ENCODE assay signal across 1 cellular context in the genomic region with DNA sequence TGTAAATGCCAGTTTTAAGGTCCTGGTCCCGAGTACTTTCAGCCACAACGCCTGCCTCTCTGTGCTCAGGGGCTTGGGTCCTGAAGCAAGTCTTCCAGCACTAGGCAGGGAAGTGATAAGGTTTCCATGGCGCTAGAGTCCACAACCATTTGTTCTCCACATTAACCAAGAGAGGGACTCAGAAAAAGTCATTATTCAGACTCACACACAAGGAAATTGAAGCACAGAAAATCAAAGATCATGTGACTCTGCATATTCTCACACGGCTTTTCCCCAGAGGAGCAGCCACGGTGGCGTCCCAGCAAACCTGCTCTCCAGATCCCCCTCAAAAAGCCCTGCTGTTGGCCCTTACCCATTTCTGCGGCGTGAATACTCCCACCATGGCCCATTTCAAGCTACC.
TF ChIP-seq lines count a peak whose summit lies in the region.

No MANE protein-coding gene starts in this region.

TF ChIP-seq in GM12878, 131 proteins besides CTCF, POLR2A, EP300 and RAD21:
- TF ChIP-seq MEF2B (IDR thresholded peaks at IDR 0.05; ENCODE audit: partially characterized antibody, poor library complexity, severe bottlenecking) (peak; percentile 43), ATF2 (IDR thresholded peaks at IDR 0.05; ENCODE audit: low read length) (no peak), POU2F2 (IDR thresholded peaks at IDR 0.05; ENCODE audit: borderline replicate concordance, low read depth, low read length) (no peak), RAD51 (IDR thresholded peaks at IDR 0.05) (peak; percentile 30; the same call in 1 of the 2 replicates)
